Comparison of ENCODE assay signal across 8 cellular contexts in the genomic region with DNA sequence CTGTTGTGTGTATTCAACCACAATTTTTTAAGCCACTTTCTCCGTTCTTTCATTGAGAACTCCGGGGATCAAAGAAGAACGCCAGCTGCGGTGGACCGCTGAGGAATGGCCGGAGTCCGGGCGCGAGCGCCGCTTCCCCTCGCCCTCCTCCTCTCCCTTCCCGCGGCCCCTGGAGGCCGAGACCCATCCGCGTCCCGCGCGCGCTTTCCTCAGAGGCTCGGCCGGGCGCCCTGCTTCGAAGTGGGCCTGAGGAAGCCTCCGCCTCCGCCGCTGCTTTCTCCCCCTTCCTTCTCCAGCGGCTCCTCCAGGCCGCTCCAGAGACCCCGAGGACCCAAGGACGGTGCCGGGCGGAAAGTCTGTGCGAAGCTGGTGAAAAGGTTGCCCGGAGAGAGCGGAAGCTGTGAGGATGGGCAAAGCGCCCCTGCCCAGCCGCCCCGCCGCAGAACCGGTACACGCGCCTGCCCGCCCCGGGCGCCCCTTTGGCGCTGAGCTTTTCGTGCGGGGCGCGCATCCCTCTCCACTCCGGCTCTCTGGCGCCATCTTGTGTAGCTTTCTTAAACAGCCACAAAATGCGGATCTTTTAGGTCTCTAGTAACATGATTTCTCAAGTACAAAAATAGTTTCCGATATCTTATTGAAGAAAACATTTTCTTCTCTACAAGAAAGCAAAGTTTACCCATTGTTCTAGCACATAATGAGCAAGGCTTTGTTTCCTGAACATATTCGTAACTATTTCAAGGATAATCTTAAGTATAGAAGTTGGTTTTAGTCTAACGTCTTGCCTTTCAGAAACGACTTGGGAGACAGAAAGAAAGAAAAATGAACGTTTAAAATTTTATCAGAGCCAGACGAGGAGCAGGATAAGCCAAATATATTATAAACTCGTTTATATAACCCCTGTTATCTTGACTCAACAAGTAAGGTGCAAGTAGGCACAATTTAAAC. TPM values are rescaled to one million over a fixed set of nuclear protein-coding genes. Genes with fewer than 3 reads are reported as not detected.
DNase-seq lines count a peak whose midpoint lies in the region; TF ChIP-seq lines count a peak whose summit lies in the region.

No MANE protein-coding gene starts in this region.

- H3K36me3 ChIP-seq in GM06990 (ENCODE audit: control insufficient read depth, insufficient read depth, low read length): no peaks in the 10 kb centered on the region
- no peaks in the 10 kb centered on the region for H3K36me3 ChIP-seq in ascending aorta
- H3K36me3 ChIP-seq in rectal smooth muscle tissue (ENCODE audit: control insufficient read depth, insufficient read depth, low read length): no peaks in the 10 kb centered on the region
- no peaks in the 10 kb centered on the region for H3K36me3 ChIP-seq in uterus

- POLR2A ChIA-PET in HEK293T (lab: Yijun Ruan, JAX): interaction anchor here (1.0 kb wide), 1 partner anchor 193 kb away, joined by 3 read pairs; no protein-coding TSS in a partner anchor

- peak in 1 of 2 donors; percentile 45 for TF ChIP-seq POLR2A in uterus (IDR thresholded peaks at IDR 0.05)

- peak overlapping the region; percentile 69 for H3K4me3 ChIP-seq in GM06990 (replicated peaks; ENCODE audit: low read depth, low read length)
- H3K4me3 ChIP-seq in ascending aorta: peak overlapping the region; percentile 64 to 70
- peak overlapping the region; percentile 63 for H3K4me3 ChIP-seq in rectal smooth muscle tissue (ENCODE audit: low read length)
- H3K4me3 ChIP-seq in uterus: peak overlapping the region; percentile 38 to 57

- intact Hi-C loops in ascending aorta (cut with DNase I) (loop anchor here (1.0 to 10.0 kb wide), 3 partner anchors 102 to 620 kb away; no protein-coding TSS in a partner anchor), uterus (cut with DNase I; ENCODE audit: low total_unique reads) (loop anchor here (10.0 kb wide), 1 partner anchor 190 kb away; no protein-coding TSS in a partner anchor)

- CTCF ChIA-PET in HEK293T (lab: Yijun Ruan, JAX): interaction anchor here (0.5 to 2.8 kb wide), 22 partner anchors 9 to 1094 kb away, joined by 3 to 37 read pairs (median 4); no protein-coding TSS in a partner anchor

- H3K9ac ChIP-seq in rectal smooth muscle tissue (ENCODE audit: low read length): peak overlapping the region; percentile 29

- H3K4me1 ChIP-seq in ascending aorta (no peaks in the 10 kb centered on the region), rectal smooth muscle tissue (ENCODE audit: control insufficient read depth, insufficient read depth, low read length) (peaks cover 5% of the 10 kb centered on the region), uterus (no peaks in the 10 kb centered on the region)

- H3K27ac ChIP-seq in ascending aorta (peak overlapping the region; percentile 62 to 83), rectal smooth muscle tissue (ENCODE audit: low read depth, low read length) (peak overlapping the region; percentile 93), uterus (peak overlapping the region; percentile 87 to 93)

- TF ChIP-seq CTCF in GM06990 (IDR thresholded peaks at IDR 0.05; ENCODE audit: insufficient read depth, low read length, poor library complexity, severe bottlenecking) (peak; percentile 85), ascending aorta (IDR thresholded peaks at IDR 0.05) (peak; percentile 73 to 91 (median 77)), uterus (IDR thresholded peaks at IDR 0.05) (peak; percentile 87 to 96 (median 90))

- DNase-seq in GM06990 (ENCODE audit: extremely low read depth, insufficient read length): peak; percentile 62
- peak; percentile 82 for DNase-seq in HEK293T (ENCODE audit: extremely low spot score)
- DNase-seq in NCI-H128 (lab: John Stamatoyannopoulos, UW; ENCODE audit: unreplicated experiment): peak; percentile 61
- peak; percentile 21 to 69 (median 51) for DNase-seq in T-helper 2 cell
- peak in 1 of 2 donors; percentile 80 for DNase-seq in ascending aorta (ENCODE audit: low spot score in 2 of 2)
- peak; percentile 63 for DNase-seq in hepatic stellate cell (ENCODE audit: low spot score)
- DNase-seq in uterus: peak; percentile 80 to 83

- H3K9me3 ChIP-seq in ascending aorta: no peaks in the 10 kb centered on the region
- H3K9me3 ChIP-seq in uterus: no peaks in the 10 kb centered on the region

- no peaks in the 10 kb centered on the region for H3K27me3 ChIP-seq in GM06990 (replicated peaks; ENCODE audit: control insufficient read depth, insufficient read depth, low read length)
- H3K27me3 ChIP-seq in ascending aorta: no peaks in the 10 kb centered on the region
- H3K27me3 ChIP-seq in rectal smooth muscle tissue (ENCODE audit: control insufficient read depth, insufficient read depth, low read length): no peaks in the 10 kb centered on the region
- H3K27me3 ChIP-seq in uterus: no peaks in the 10 kb centered on the region

TF ChIP-seq in HEK293T, 16 proteins besides CTCF, POLR2A, EP300 and RAD21:
- TF ChIP-seq ELF4 (IDR thresholded peaks at IDR 0.05) (no peak), L3MBTL2 (conservative IDR thresholded peaks at IDR 0.05) (peak; percentile 78), ARNT (IDR thresholded peaks at IDR 0.05) (no peak), CTBP1 (IDR thresholded peaks at IDR 0.05; ENCODE audit: borderline replicate concordance) (0 out of 2 replicates have a peak, but pooled peaks have one; percentile 30), SUZ12 (IDR thresholded peaks at IDR 0.05) (no peak), TARDBP (IDR thresholded peaks at IDR 0.05) (no peak), FOXA1 (IDR thresholded peaks at IDR 0.05) (no peak), LEF1 (IDR thresholded peaks at IDR 0.05; ENCODE audit: borderline replicate concordance) (no peak), FOXM1 (IDR thresholded peaks at IDR 0.05; ENCODE audit: borderline replicate concordance) (no peak), BHLHE40 (IDR thresholded peaks at IDR 0.05; ENCODE audit: borderline replicate concordance) (no peak), SP1 (IDR thresholded peaks at IDR 0.05) (no peak), HDGF (IDR thresholded peaks at IDR 0.05; ENCODE audit: borderline replicate concordance) (no peak), NFRKB (IDR thresholded peaks at IDR 0.05) (no peak), ZNF384 (IDR thresholded peaks at IDR 0.05) (no peak), FOXK2 (IDR thresholded peaks at IDR 0.05) (no peak)
- TF ChIP-seq, protein P1, sequence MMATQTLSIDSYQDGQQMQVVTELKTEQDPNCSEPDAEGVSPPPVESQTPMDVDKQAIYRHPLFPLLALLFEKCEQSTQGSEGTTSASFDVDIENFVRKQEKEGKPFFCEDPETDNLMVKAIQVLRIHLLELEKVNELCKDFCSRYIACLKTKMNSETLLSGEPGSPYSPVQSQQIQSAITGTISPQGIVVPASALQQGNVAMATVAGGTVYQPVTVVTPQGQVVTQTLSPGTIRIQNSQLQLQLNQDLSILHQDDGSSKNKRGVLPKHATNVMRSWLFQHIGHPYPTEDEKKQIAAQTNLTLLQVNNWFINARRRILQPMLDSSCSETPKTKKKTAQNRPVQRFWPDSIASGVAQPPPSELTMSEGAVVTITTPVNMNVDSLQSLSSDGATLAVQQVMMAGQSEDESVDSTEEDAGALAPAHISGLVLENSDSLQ (IDR thresholded peaks at IDR 0.05): no peak

RNA-seq across cellular contexts. Expression of a gene that starts 59.2 kb away (rescaled TPM):
- total RNA-seq in ascending aorta (5.2 TPM), uterus (10 to 100 TPM in 1 of 4 donors, 1 to 10 TPM in 2, under 1 TPM in 1; 0.51 to 41.8 (median 5.5) TPM)
